In genomic region chr12:51907864-51908425, GRCh38 we compare ENCODE assay signal across 1 cellular context.
TF ChIP-seq lines count a peak whose summit lies in the region.

No MANE protein-coding gene starts in this region.

TF ChIP-seq in SK-N-SH, 30 proteins besides CTCF, POLR2A, EP300 and RAD21 (continued from another document):
- TF ChIP-seq IRF3 (IDR thresholded peaks at IDR 0.05; ENCODE audit: low read depth, low read length) = no peak
